8 cellular contexts compared by ENCODE assay signal in the genomic region with DNA sequence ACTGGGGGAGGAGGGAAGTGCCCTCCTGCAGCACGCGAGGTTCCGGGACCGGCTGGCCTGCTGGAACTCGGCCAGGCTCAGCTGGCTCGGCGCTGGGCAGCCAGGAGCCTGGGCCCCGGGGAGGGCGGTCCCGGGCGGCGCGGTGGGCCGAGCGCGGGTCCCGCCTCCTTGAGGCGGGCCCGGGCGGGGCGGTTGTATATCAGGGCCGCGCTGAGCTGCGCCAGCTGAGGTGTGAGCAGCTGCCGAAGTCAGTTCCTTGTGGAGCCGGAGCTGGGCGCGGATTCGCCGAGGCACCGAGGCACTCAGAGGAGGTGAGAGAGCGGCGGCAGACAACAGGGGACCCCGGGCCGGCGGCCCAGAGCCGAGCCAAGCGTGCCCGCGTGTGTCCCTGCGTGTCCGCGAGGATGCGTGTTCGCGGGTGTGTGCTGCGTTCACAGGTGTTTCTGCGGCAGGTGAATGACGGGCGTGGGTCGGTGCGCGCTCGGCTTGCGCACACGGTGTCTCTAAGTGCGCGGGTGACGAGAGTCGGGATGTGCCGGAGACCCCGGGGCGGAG. TPM values are rescaled to one million over a fixed set of nuclear protein-coding genes. Genes with fewer than 3 reads are reported as not detected.
DNase-seq lines count a peak whose midpoint lies in the region; ATAC-seq and TF ChIP-seq lines count a peak whose summit lies in the region.

A gene (plus strand): TSS at position 227 of the 555 bp plus-strand sequence. CDS start 5,388 bp downstream, outside the sequence.

- H3K27ac ChIP-seq in RWPE1 = peak within 1 kb of the TSS; percentile 99

- H3K36me3 Mint-ChIP-seq in nephron (ENCODE audit: low read depth) = peaks cover 1% of the 10 kb centered on the region

- TF ChIP-seq CTCF in RWPE1 (conservative IDR thresholded peaks at IDR 0.05; ENCODE audit: low read depth) = no peak
- no peak for TF ChIP-seq CTCF in fibroblast of the aortic adventitia (IDR thresholded peaks at IDR 0.05; ENCODE audit: insufficient read depth, low read length)
- TF ChIP-seq CTCF in nephron (IDR thresholded peaks at IDR 0.05; ENCODE audit: unreplicated experiment in 3 of 3) = no peak

- peak within 1 kb of the TSS; percentile 82 to 89 (median 88) for H3K27ac Mint-ChIP-seq in nephron
- H3K27ac Mint-ChIP-seq in stimulated activated naive CD8-positive, alpha-beta T cell treated with anti-CD3 and anti-CD28 coated beads, Interleukin-15, amount 100 ng/mL, for 72 hours = peak within 1 kb of the TSS; percentile 95 to 97

- peak within 1 kb of the TSS; percentile 99 for H3K4me3 ChIP-seq in fibroblast of the aortic adventitia (ENCODE audit: low read depth, low read length)

- POLR2A ChIA-PET in RWPE1 (lab: Yijun Ruan, JAX; ENCODE audit: low non-redundant PET) = interaction anchor here (0.6 to 1.3 kb wide), 6 partner anchors 11 to 272 kb away, joined by 3 to 9 read pairs (median 4); no protein-coding TSS in a partner anchor

- no peaks in the 10 kb centered on the region for H3K9me3 Mint-ChIP-seq in nephron
- H3K9me3 Mint-ChIP-seq in stimulated activated naive CD8-positive, alpha-beta T cell treated with anti-CD3 and anti-CD28 coated beads, Interleukin-15, amount 100 ng/mL, for 72 hours = no peaks in the 10 kb centered on the region

- H3K4me3 Mint-ChIP-seq in nephron = peak within 1 kb of the TSS; percentile 94 to 97 (median 95)
- peak within 1 kb of the TSS; percentile 98 to 100 for H3K4me3 Mint-ChIP-seq in stimulated activated naive CD8-positive, alpha-beta T cell treated with anti-CD3 and anti-CD28 coated beads, Interleukin-15, amount 100 ng/mL, for 72 hours

- peak; percentile 39 for ATAC-seq in GM21737 (IDR thresholded peaks at IDR 0.05; ENCODE audit: unreplicated experiment)
- ATAC-seq in stimulated activated naive CD8-positive, alpha-beta T cell treated with anti-CD3 and anti-CD28 coated beads, Interleukin-15, amount 100 ng/mL, for 72 hours = peak; percentile 74

- CTCF ChIA-PET in RWPE1 (lab: Yijun Ruan, JAX) = interaction anchor here (1.0 to 1.2 kb wide), 2 partner anchors 12 to 55 kb away, joined by 3 read pairs; no protein-coding TSS in a partner anchor

- peaks cover 56% of the 10 kb centered on the region for H3K4me1 Mint-ChIP-seq in nephron
- H3K4me1 Mint-ChIP-seq in stimulated activated naive CD8-positive, alpha-beta T cell treated with anti-CD3 and anti-CD28 coated beads, Interleukin-15, amount 100 ng/mL, for 72 hours = peaks cover 73% of the 10 kb centered on the region

- DNase-seq in DMS 273 (lab: John Stamatoyannopoulos, UW; ENCODE audit: unreplicated experiment) = peak; percentile 98
- peak; percentile 96 for DNase-seq in LHCN-M2 (ENCODE audit: low read depth)
- peak; percentile 83 for DNase-seq in RWPE1 (ENCODE audit: low spot score)
- DNase-seq in activated effector memory CD4-positive, alpha-beta T cell treated with Interleukin-2 at 50 U/mL for 16 hours = peak; percentile 63
- DNase-seq in fibroblast of the aortic adventitia (ENCODE audit: low read depth) = peak; percentile 95
- peak; percentile 79 for DNase-seq in stimulated activated naive CD8-positive, alpha-beta T cell treated with anti-CD3 and anti-CD28 coated beads, Interleukin-15, amount 100 ng/mL, for 72 hours

- H3K27me3 Mint-ChIP-seq in nephron (ENCODE audit: low read depth) = peaks cover 31% of the 10 kb centered on the region
- H3K27me3 Mint-ChIP-seq in stimulated activated naive CD8-positive, alpha-beta T cell treated with anti-CD3 and anti-CD28 coated beads, Interleukin-15, amount 100 ng/mL, for 72 hours = peaks cover 16% of the 10 kb centered on the region

RNA-seq across cellular contexts. Expression of the gene that starts here (rescaled TPM):
- total RNA-seq in LHCN-M2 (2014; rRNA removed) (560 and 669 TPM in 2 replicates), fibroblast of the aortic adventitia (ENCODE audit: low replicate concordance) (246 and 749 TPM in 2 replicates)
- 537 TPM for polyA plus RNA-seq in LHCN-M2 (2012)

Comparison
In these comparisons a context has a peak if more than half of its experiments do, and no peak if none do; other contexts are left out.
1. Peak in every context shown above with its lines: DNase-seq, ATAC-seq, H3K4me3 ChIP-seq and H3K27ac ChIP-seq.